21 cellular contexts compared by ENCODE assay signal in genomic region chr5:164302533-164303235, GRCh38.
DNase-seq lines count a peak whose midpoint lies in the region; ATAC-seq and TF ChIP-seq lines count a peak whose summit lies in the region.
"Had no signal": no experiment of that assay in that cellular context is flagged by ENCODE, and none has a peak within 500 bp of the region (broad histone marks: within the 10 kb centered on the region; RNA-seq: fewer than 3 reads in every experiment).

No MANE protein-coding gene starts in this region.

- POLR2A ChIA-PET in HEK293T (lab: Yijun Ruan, JAX), result no interaction called here
- POLR2A ChIA-PET in RWPE1 (lab: Yijun Ruan, JAX; ENCODE audit: low non-redundant PET), result no interaction called here

- DNase-seq in HEK293T (ENCODE audit: extremely low spot score) (peak; percentile 13), RWPE1 (ENCODE audit: low spot score) (peak; percentile 5), epithelial cell of esophagus (ENCODE audit: low read depth) (peak; percentile 11), myocyte (ENCODE audit: low read depth) (peak; percentile 40), SIG-M5 (lab: John Stamatoyannopoulos, UW) (no peak)
- DNase-seq in NK-92 treated with Interleukin-12 subunit alpha and Interleukin-12 subunit beta, amount 100 ng/mL, for 24 hours (lab: John Stamatoyannopoulos, UW), result no peak
- DNase-seq: activated CD8-positive, alpha-beta memory T cell treated with anti-CD3 and anti-CD28 coated beads, Interleukin-2, amount 50 U/mL, for 4 hours; activated naive CD8-positive, alpha-beta T cell treated with anti-CD3 and anti-CD28 coated beads for 36 hours; brain microvascular endothelial cell; CD4-positive, CD25-positive, alpha-beta regulatory T cell; endodermal cell; head of caudate nucleus; MV-4-11; NCI-H2227 treated with DMSO at 0.1 percent for 48 hours; testis had no signal

- TF ChIP-seq CTCF in RWPE1 (conservative IDR thresholded peaks at IDR 0.05; ENCODE audit: low read depth) (no peak), epithelial cell of esophagus (IDR thresholded peaks at IDR 0.05; ENCODE audit: insufficient read depth, low read depth, low read length, missing control alignments) (no peak)

- H3K27ac ChIP-seq in RWPE1, result no peak overlapping the region
- H3K27ac ChIP-seq: brain microvascular endothelial cell, testis, vagina, VCaP had no signal

- ATAC-seq in HG03039 (IDR thresholded peaks at IDR 0.05; ENCODE audit: unreplicated experiment), result no peak
- ATAC-seq in GM18870 (IDR thresholded peaks at IDR 0.05; ENCODE audit: unreplicated experiment), result no peak
- ATAC-seq: left lobe of liver; stimulated activated memory B cell treated with anti-CD40 and anti-IgM and Interleukin-4, amounts not matched to agents 10 μg/mL and 1 μg/mL and 100 μg/mL, for 72 hours had no signal

- CTCF ChIA-PET in HEK293T (lab: Yijun Ruan, JAX), result no interaction called here
- CTCF ChIA-PET in RWPE1 (lab: Yijun Ruan, JAX), result no interaction called here

- H3K4me3 ChIP-seq in epithelial cell of esophagus (ENCODE audit: low read length), result no peak overlapping the region
- H3K4me3 ChIP-seq: testis, vagina had no signal

TF ChIP-seq in HEK293T, 16 proteins besides CTCF, POLR2A, EP300 and RAD21:
- no peak for TF ChIP-seq BHLHE40 (IDR thresholded peaks at IDR 0.05; ENCODE audit: borderline replicate concordance)
- TF ChIP-seq L3MBTL2 (conservative IDR thresholded peaks at IDR 0.05), result no peak
- no peak for TF ChIP-seq ARNT (IDR thresholded peaks at IDR 0.05)
- TF ChIP-seq SP1 (IDR thresholded peaks at IDR 0.05), result no peak
- peak; percentile 87 for TF ChIP-seq PKNOX1 (IDR thresholded peaks at IDR 0.05)
- peak; percentile 69; the same call in 1 of the 2 replicates for TF ChIP-seq CTBP1 (IDR thresholded peaks at IDR 0.05; ENCODE audit: borderline replicate concordance)
- no peak for TF ChIP-seq FOXA1 (IDR thresholded peaks at IDR 0.05)
- no peak for TF ChIP-seq NFRKB (IDR thresholded peaks at IDR 0.05)
- TF ChIP-seq SUZ12 (IDR thresholded peaks at IDR 0.05), result no peak

Comparison
In these comparisons a context has a peak if more than half of its experiments do, and no peak if none do; other contexts are left out.
1. DNase-seq: peak in HEK293T (single experiment), RWPE1 (single experiment), epithelial cell of esophagus (single experiment) and myocyte (single experiment); none in SIG-M5 (single experiment) and NK-92 treated with Interleukin-12 subunit alpha and Interleukin-12 subunit beta, amount 100 ng/mL, for 24 hours (single experiment).